ENCODE assay signal across 8 cellular contexts in genomic region chr11:47186076-47186936, GRCh38. TPM values are rescaled to one million over a fixed set of nuclear protein-coding genes. Genes with fewer than 3 reads are reported as not detected.
DNase-seq lines count a peak whose midpoint lies in the region; ATAC-seq, FAIRE-seq and TF ChIP-seq lines count a peak whose summit lies in the region.

TSS of gene PACSIN3 (minus strand) at chr11:47186434. CDS start at chr11:47182727, 3,707 bp downstream.

- TF ChIP-seq CTCF in HFF-Myc (IDR thresholded peaks at IDR 0.05; ENCODE audit: low read depth, low read length, missing control alignments) (no peak), RWPE1 (conservative IDR thresholded peaks at IDR 0.05; ENCODE audit: low read depth) (no peak; the same call in 1 of the 2 replicates), astrocyte (IDR thresholded peaks at IDR 0.05; ENCODE audit: insufficient read depth, low read depth, low read length) (no peak)

- H3K36me3 ChIP-seq in astrocyte (ENCODE audit: insufficient read depth, low read length), result no peaks in the 10 kb centered on the region

- H4K20me1 ChIP-seq in astrocyte (ENCODE audit: insufficient read depth, low read length), result peaks cover 15% of the 10 kb centered on the region

- H3K9me3 Mint-ChIP-seq in astrocyte (ENCODE audit: unreplicated experiment), result no peaks in the 10 kb centered on the region

- no peak for FAIRE-seq in astrocyte (lab: Jason Lieb, UNC)

- peaks cover 5% of the 10 kb centered on the region for H3K36me3 Mint-ChIP-seq in astrocyte (ENCODE audit: low read depth, unreplicated experiment)

- peak within 1 kb of the TSS; percentile 83 for H3K4me3 Mint-ChIP-seq in astrocyte (ENCODE audit: unreplicated experiment)

- H3K4me1 ChIP-seq in astrocyte (ENCODE audit: insufficient read depth, low read length), result peaks cover 35% of the 10 kb centered on the region

- DNase-seq in EH (ENCODE audit: low read depth) (peak; percentile 62), HFF-Myc (ENCODE audit: extremely low read depth, low read depth) (no peak), RWPE1 (ENCODE audit: low spot score) (peak; percentile 55), astrocyte (ENCODE audit: low read depth) (no peak), left ventricle myocardium superior (peak; percentile 83), pulmonary artery endothelial cell (ENCODE audit: low read depth, low spot score) (no peak), KG1 (lab: John Stamatoyannopoulos, UW) (no peak)

- peak within 1 kb of the TSS; percentile 85 for H2AFZ ChIP-seq in astrocyte (ENCODE audit: low read depth, low read length)

- H3K27me3 ChIP-seq in astrocyte (ENCODE audit: insufficient read depth, low read length), result no peaks in the 10 kb centered on the region

- peak within 1 kb of the TSS; percentile 98 for H3K27ac ChIP-seq in RWPE1
- H3K27ac ChIP-seq in astrocyte (ENCODE audit: low read depth, low read length), result peak within 1 kb of the TSS; percentile 59

- peaks cover 35% of the 10 kb centered on the region for H3K79me2 ChIP-seq in astrocyte (ENCODE audit: insufficient read depth, low read length)

- no peaks in the 10 kb centered on the region for H3K9me3 ChIP-seq in astrocyte (ENCODE audit: insufficient read depth, low read depth, low read length)

- POLR2A ChIA-PET in RWPE1 (lab: Yijun Ruan, JAX; ENCODE audit: low non-redundant PET), result interaction anchor here (1.1 to 5.9 kb wide), 2 partner anchors 19 to 29 kb away, joined by 3 to 70 read pairs; partner anchors contain the start of gene DDB2

- H3K4me3 ChIP-seq in HFF-Myc (replicated peaks; ENCODE audit: low read depth, low read length) (peak within 1 kb of the TSS; percentile 81), astrocyte (ENCODE audit: insufficient read depth, low read depth, low read length) (peak within 1 kb of the TSS; percentile 66)

- intact Hi-C loops in left ventricle myocardium superior (cut with micrococcal nuclease), result no loop called here

- H3K4me2 ChIP-seq in astrocyte (ENCODE audit: low read length), result peak within 1 kb of the TSS; percentile 93

- H3K9ac ChIP-seq in astrocyte (ENCODE audit: low read length), result peak within 1 kb of the TSS; percentile 80

- H3K27me3 Mint-ChIP-seq in astrocyte (ENCODE audit: low read depth, unreplicated experiment), result no peaks in the 10 kb centered on the region

- CTCF ChIA-PET in RWPE1 (lab: Yijun Ruan, JAX), result interaction anchor here (1.5 to 2.7 kb wide), 3 partner anchors 9 to 73 kb away, joined by 6 to 11 read pairs (median 6); partner anchors contain the start of gene DDB2

- peak; percentile 60 for ATAC-seq in left ventricle myocardium superior
- no peak for ATAC-seq in HG03442 (IDR thresholded peaks at IDR 0.05; ENCODE audit: unreplicated experiment)

- peak within 1 kb of the TSS; percentile 34 for H3K27ac Mint-ChIP-seq in astrocyte (ENCODE audit: unreplicated experiment)

- H3K4me1 Mint-ChIP-seq in astrocyte (ENCODE audit: low read depth, unreplicated experiment), result peaks cover 16% of the 10 kb centered on the region

RNA-seq across cellular contexts. Expression of gene PACSIN3, which starts in this region (rescaled TPM):
- 34.3 and 35.6 TPM in 2 replicates for total RNA-seq in astrocyte
- 150 TPM for total RNA-seq in left ventricle myocardium superior
- 13.3 and 14.3 TPM in 2 replicates for total RNA-seq in pulmonary artery endothelial cell

Comparison
In these comparisons a context has a peak if more than half of its experiments do, and no peak if none do; other contexts are left out.
1. DNase-seq: peak in EH (single experiment), RWPE1 (single experiment) and left ventricle myocardium superior (single experiment); none in HFF-Myc (single experiment), astrocyte (single experiment), pulmonary artery endothelial cell (single experiment) and KG1 (single experiment).